8 cellular contexts compared by ENCODE assay signal in the genomic region with DNA sequence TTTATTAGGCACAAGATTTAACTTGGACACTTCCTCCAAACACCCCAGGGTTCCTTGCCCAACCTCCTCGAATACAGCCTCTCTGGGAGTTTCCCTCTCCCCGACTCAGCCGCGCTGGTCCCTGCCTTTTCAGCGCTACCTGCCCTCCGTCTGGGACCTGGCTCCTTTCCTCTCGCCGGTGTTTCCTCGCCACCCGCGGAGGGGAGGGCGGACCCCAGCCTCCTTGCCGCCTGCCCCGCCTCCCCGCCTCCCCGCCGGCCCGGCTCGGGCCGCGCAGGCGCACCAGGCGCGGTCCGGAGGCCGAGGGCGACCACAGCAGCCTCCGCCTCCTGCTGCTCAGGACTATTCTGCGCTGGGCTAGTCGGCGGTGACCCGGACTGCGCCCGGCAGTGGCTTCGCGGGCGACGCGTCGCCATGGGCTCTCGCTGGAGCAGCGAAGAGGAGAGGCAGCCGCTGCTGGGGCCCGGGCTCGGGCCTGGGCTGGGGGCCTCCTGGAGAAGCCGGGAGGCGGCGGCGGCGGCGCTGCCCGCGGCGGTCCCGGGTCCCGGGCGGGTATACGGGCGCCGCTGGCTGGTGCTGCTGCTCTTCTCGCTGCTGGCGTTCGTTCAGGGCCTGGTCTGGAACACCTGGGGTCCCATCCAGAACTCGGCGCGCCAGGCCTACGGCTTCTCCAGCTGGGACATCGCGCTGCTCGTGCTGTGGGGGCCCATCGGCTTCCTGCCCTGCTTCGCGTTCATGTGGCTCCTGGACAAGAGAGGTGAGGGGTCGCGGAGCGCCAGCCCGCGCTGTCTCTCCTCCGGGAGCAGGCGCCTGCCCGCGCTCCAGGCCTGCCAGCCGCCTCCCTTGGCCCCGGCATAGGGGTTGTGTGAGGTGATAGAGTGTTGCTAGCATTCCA. TPM values are rescaled to one million over a fixed set of nuclear protein-coding genes. Genes with fewer than 3 reads are reported as not detected.
DNase-seq lines count a peak whose midpoint lies in the region; ATAC-seq and TF ChIP-seq lines count a peak whose summit lies in the region.

A gene with protein sequence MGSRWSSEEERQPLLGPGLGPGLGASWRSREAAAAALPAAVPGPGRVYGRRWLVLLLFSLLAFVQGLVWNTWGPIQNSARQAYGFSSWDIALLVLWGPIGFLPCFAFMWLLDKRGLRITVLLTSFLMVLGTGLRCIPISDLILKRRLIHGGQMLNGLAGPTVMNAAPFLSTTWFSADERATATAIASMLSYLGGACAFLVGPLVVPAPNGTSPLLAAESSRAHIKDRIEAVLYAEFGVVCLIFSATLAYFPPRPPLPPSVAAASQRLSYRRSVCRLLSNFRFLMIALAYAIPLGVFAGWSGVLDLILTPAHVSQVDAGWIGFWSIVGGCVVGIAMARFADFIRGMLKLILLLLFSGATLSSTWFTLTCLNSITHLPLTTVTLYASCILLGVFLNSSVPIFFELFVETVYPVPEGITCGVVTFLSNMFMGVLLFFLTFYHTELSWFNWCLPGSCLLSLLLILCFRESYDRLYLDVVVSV (plus strand): TSS at position 291 of the 895 bp plus-strand sequence. CDS start 124 bp downstream, at position 415.

- peak within 1 kb of the TSS; percentile 94 for H3K4me2 ChIP-seq in DND-41 (ENCODE audit: insufficient read depth, low read length)

- DNase-seq in DND-41 = peak; percentile 62
- peak; percentile 40 for DNase-seq in LNCaP clone FGC (ENCODE audit: low read depth)
- DNase-seq in foreskin melanocyte = peak; percentile 55
- peak; percentile 95 for DNase-seq in osteocyte (ENCODE audit: extremely low spot score, unreplicated experiment)
- DNase-seq in thyroid gland = peak; percentile 78 to 85
- DNase-seq in SKM-1 (lab: John Stamatoyannopoulos, UW; ENCODE audit: unreplicated experiment) = no peak

- H3K79me2 ChIP-seq in DND-41 (ENCODE audit: insufficient read depth, low read length) = peaks cover 37% of the 10 kb centered on the region

- no peak within 1 kb of the TSS for H3K4me3 Mint-ChIP-seq in activated T-helper 17 cell treated with anti-CD3 and anti-CD28 coated beads, Interleukin-2, amount 50 U/mL, for 72 hours
- H3K4me3 Mint-ChIP-seq in osteocyte (ENCODE audit: unreplicated experiment) = peak within 1 kb of the TSS; percentile 81

- H3K4me3 ChIP-seq in DND-41 (ENCODE audit: low read depth in 1 of 2, low read length in 2 of 2) (peak within 1 kb of the TSS; percentile 58 to 95), LNCaP clone FGC (ENCODE audit: low read depth, low read length) (peak within 1 kb of the TSS; percentile 79), thyroid gland (replicated peaks in 1 of 3) (peak within 1 kb of the TSS; percentile 45 to 94 (median 65))

- intact Hi-C loops in thyroid gland (cut with DNase I) = loop anchor here (10.0 kb wide), 1 partner anchor 380 kb away; a partner anchor contains a TSS

- H3K27ac ChIP-seq in DND-41 (ENCODE audit: low read length) (peak within 1 kb of the TSS; percentile 84), thyroid gland (peak within 1 kb of the TSS; percentile 90 to 95 (median 93))

- peaks cover 20% of the 10 kb centered on the region for H3K4me1 Mint-ChIP-seq in activated T-helper 17 cell treated with anti-CD3 and anti-CD28 coated beads, Interleukin-2, amount 50 U/mL, for 72 hours
- H3K4me1 Mint-ChIP-seq in osteocyte (ENCODE audit: unreplicated experiment) = peaks cover 29% of the 10 kb centered on the region

- ATAC-seq in DND-41 (ENCODE audit: insufficient read depth, low read depth) = peak; percentile 72
- peak; percentile 78 for ATAC-seq in GM21786 (IDR thresholded peaks at IDR 0.05; ENCODE audit: unreplicated experiment)
- ATAC-seq in activated T-helper 17 cell treated with anti-CD3 and anti-CD28 coated beads, Interleukin-2, amount 50 U/mL, for 72 hours (replicated peaks) = peak; percentile 81

- TF ChIP-seq CTCF in DND-41 (IDR thresholded peaks at IDR 0.05; ENCODE audit: borderline replicate concordance, extremely low read depth, low read length, poor library complexity, severe bottlenecking) (no peak), LNCaP clone FGC (IDR thresholded peaks at IDR 0.05; ENCODE audit: control insufficient read depth, extremely low read depth, insufficient read depth) (no peak), osteocyte (IDR thresholded peaks at IDR 0.05) (peak; percentile 8), thyroid gland (IDR thresholded peaks at IDR 0.05) (peak in 1 of 6 experiments; percentile 11)

- peak within 1 kb of the TSS; percentile 72 for H3K9ac ChIP-seq in DND-41 (ENCODE audit: low read depth, low read length)

- H3K27ac Mint-ChIP-seq in activated T-helper 17 cell treated with anti-CD3 and anti-CD28 coated beads, Interleukin-2, amount 50 U/mL, for 72 hours = peak within 1 kb of the TSS; percentile 85
- H3K27ac Mint-ChIP-seq in osteocyte (ENCODE audit: unreplicated experiment) = peak within 1 kb of the TSS; percentile 99

- H3K27me3 ChIP-seq in DND-41 (ENCODE audit: insufficient read depth, low read length, poor library complexity) = no peaks in the 10 kb centered on the region
- no peaks in the 10 kb centered on the region for H3K27me3 ChIP-seq in thyroid gland

- H3K9me3 ChIP-seq in DND-41 (ENCODE audit: insufficient read depth, low read length, severe bottlenecking) = no peaks in the 10 kb centered on the region
- no peaks in the 10 kb centered on the region for H3K9me3 ChIP-seq in thyroid gland

- H3K27me3 Mint-ChIP-seq in activated T-helper 17 cell treated with anti-CD3 and anti-CD28 coated beads, Interleukin-2, amount 50 U/mL, for 72 hours = no peaks in the 10 kb centered on the region
- H3K27me3 Mint-ChIP-seq in osteocyte (ENCODE audit: unreplicated experiment) = no peaks in the 10 kb centered on the region

- H3K9me3 Mint-ChIP-seq in activated T-helper 17 cell treated with anti-CD3 and anti-CD28 coated beads, Interleukin-2, amount 50 U/mL, for 72 hours = no peaks in the 10 kb centered on the region
- no peaks in the 10 kb centered on the region for H3K9me3 Mint-ChIP-seq in osteocyte (ENCODE audit: unreplicated experiment)

- H4K20me1 ChIP-seq in DND-41 (ENCODE audit: insufficient read depth, low read length) = 0 out of 2 replicates have a peak, but pooled peaks cover 3% of the 10 kb centered on the region

- H3K4me1 ChIP-seq in DND-41 (ENCODE audit: insufficient read depth, low read length) = peaks cover 56% of the 10 kb centered on the region
- peaks cover 6 to 10% of the 10 kb centered on the region in 2 donors for H3K4me1 ChIP-seq in thyroid gland

- WGBS in thyroid gland, 2 donors = 1 to 14% methylated on average over 7 to 17 of the region's 84 CpGs

- TF ChIP-seq POLR2A in thyroid gland (IDR thresholded peaks at IDR 0.05) = peak; percentile 75 to 94

- H3K36me3 Mint-ChIP-seq in activated T-helper 17 cell treated with anti-CD3 and anti-CD28 coated beads, Interleukin-2, amount 50 U/mL, for 72 hours (ENCODE audit: low read depth) = no peaks in the 10 kb centered on the region
- H3K36me3 Mint-ChIP-seq in osteocyte (ENCODE audit: unreplicated experiment) = no peaks in the 10 kb centered on the region

- H3K36me3 ChIP-seq in DND-41 (ENCODE audit: insufficient read depth, low read length) = no peaks in the 10 kb centered on the region
- H3K36me3 ChIP-seq in thyroid gland = no peaks in the 10 kb centered on the region

- H2AFZ ChIP-seq in DND-41 (ENCODE audit: low read depth, low read length) = peak within 1 kb of the TSS; percentile 99

RNA-seq across cellular contexts. Expression of the gene that starts here (rescaled TPM):
- 1 to 10 TPM; 1.9 to 2.6 TPM for total RNA-seq in activated T-helper 17 cell treated with anti-CD3 and anti-CD28 coated beads, Interleukin-2, amount 50 U/mL, for 72 hours
- total RNA-seq in osteocyte = 16.3 and 17.1 TPM in 2 replicates
- total RNA-seq in thyroid gland = 10 to 100 TPM; 22.6 to 32.5 (median 28.2) TPM
